Comparison of ENCODE assay signal across 9 cellular contexts in the genomic region with DNA sequence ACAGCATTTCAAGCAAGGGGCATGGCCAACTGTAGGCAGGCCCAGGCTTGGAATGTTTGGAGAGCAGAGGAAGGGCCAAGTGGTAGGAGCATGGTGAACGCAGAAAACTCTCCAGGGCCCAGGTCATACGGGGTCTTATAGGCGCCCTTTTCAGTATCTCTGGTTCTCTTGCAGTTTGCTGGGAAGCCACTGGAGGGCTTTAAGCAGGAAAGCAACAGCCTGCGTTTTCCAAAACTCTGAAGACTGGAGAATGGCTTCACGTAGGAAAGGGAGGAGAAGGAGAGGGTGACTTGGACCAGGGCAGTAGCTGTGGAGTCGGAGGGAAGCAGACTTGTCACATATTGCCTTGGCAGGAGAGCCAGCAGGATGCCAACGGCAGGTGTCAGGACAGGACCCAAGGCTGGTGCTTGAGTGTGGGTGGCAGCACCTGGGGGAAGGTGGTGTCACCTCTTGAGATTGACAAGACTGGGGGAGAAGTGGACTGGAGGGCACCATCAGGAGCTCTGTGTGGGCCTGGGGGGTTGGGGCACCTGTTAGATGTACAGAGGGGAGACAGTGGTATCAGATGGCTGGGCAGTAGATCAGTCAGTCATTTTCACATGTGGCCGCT. TPM values are rescaled to one million over a fixed set of nuclear protein-coding genes. Genes with fewer than 3 reads are reported as not detected.
A peak's percentile ranks its signal among the peaks of the same experiment; 100 is the strongest.
DNase-seq lines count a peak whose midpoint lies in the region; ATAC-seq and TF ChIP-seq lines count a peak whose summit lies in the region.
"Had no signal": no experiment of that assay in that cellular context is flagged by ENCODE, and none has a peak within 500 bp of the region (broad histone marks: within the 10 kb centered on the region; RNA-seq: fewer than 3 reads in every experiment).

No MANE protein-coding gene starts in this region.

- peaks cover 37 to 44% (median 39%) of the 10 kb centered on the region in 3 donors for H3K4me1 Mint-ChIP-seq in T-cell
- peaks cover 30 to 32% of the 10 kb centered on the region in 2 donors for H3K4me1 Mint-ChIP-seq in effector memory CD8-positive, alpha-beta T cell (ENCODE audit: low read depth in 2 of 2)

- peak; percentile 33 for TF ChIP-seq CTCF in GM12865 (IDR thresholded peaks at IDR 0.05; ENCODE audit: insufficient read depth, low read depth, low read length, missing control alignments)

- CTCF ChIA-PET in T-cell (lab: Charles Lee), result interaction anchor here in 1 of 2 donors (0.6 to 1.1 kb wide), 3 partner anchors 9 to 1320 kb away, joined by 3 to 4 read pairs (median 4); no protein-coding TSS in a partner anchor

- H3K36me3 Mint-ChIP-seq in T-cell, result no peaks in the 10 kb centered on the region
- peaks cover 6% of the 10 kb centered on the region for H3K36me3 Mint-ChIP-seq in effector memory CD8-positive, alpha-beta T cell (ENCODE audit: insufficient read depth)

- H3K4me3 ChIP-seq in GM12865 (ENCODE audit: low read depth, low read length), result no peak overlapping the region

- no peaks in the 10 kb centered on the region for H3K9me3 Mint-ChIP-seq in T-cell
- H3K9me3 Mint-ChIP-seq in effector memory CD8-positive, alpha-beta T cell, result no peaks in the 10 kb centered on the region

- H3K27ac Mint-ChIP-seq in T-cell, result peak overlapping the region in 1 of 2 donors; percentile 31
- no peak overlapping the region for H3K27ac Mint-ChIP-seq in effector memory CD8-positive, alpha-beta T cell

- peak in 3 of 4 experiments; percentile 30 to 55 (median 46) for ATAC-seq in T-cell (replicated peaks in 1 of 4)
- ATAC-seq in effector memory CD8-positive, alpha-beta T cell (replicated peaks), result no peak
- no peak for ATAC-seq in HG03378 (IDR thresholded peaks at IDR 0.05; ENCODE audit: unreplicated experiment)

- H3K4me3 Mint-ChIP-seq in T-cell, result peak overlapping the region in 1 of 3 donors; percentile 46
- H3K4me3 Mint-ChIP-seq in effector memory CD8-positive, alpha-beta T cell, result no peak overlapping the region

- POLR2A ChIA-PET in T-cell (lab: Charles Lee), result interaction anchor here in 1 of 2 donors (1.1 kb wide), 1 partner anchor 82 kb away, joined by 3 read pairs; no protein-coding TSS in a partner anchor

- H3K27me3 Mint-ChIP-seq in T-cell, result no peaks in the 10 kb centered on the region
- H3K27me3 Mint-ChIP-seq in effector memory CD8-positive, alpha-beta T cell, result no peaks in the 10 kb centered on the region

- DNase-seq in A172 (ENCODE audit: low spot score) (peak; percentile 10), GM12865 (ENCODE audit: low read depth) (no peak), T-cell (peak in 4 of 34 experiments; percentile 8 to 19 (median 10)), iris pigment epithelial cell (ENCODE audit: low read depth) (peak; percentile 19), NCI-H1930 (lab: John Stamatoyannopoulos, UW) (no peak), germinal center (ENCODE audit: low spot score) (no peak)
- no peak for DNase-seq in effector memory CD8-positive, alpha-beta T cell

RNA-seq across cellular contexts. Expression of gene TKTL1, which starts 21.9 kb away (rescaled TPM):
- total RNA-seq in A172 (2014; rRNA removed; shearing (Covaris generic)), result not detected in 2 replicates
- total RNA-seq in T-cell, result 1 to 10 TPM in 4 of 5 donors, under 1 TPM in 1; 0.60 to 5.5 (median 1.3) TPM

RNA-seq across cellular contexts. Expression of gene TEX28, which starts 22.6 kb away (rescaled TPM):
- total RNA-seq in A172 (2014; rRNA removed; shearing (Covaris generic)), result not detected in 2 replicates
- not detected for total RNA-seq in T-cell
- total RNA-seq: temporal lobe had no signal

RNA-seq across cellular contexts. Expression of gene FLNA, which starts 56.9 kb away (rescaled TPM):
- 2,064 and 2,561 TPM in 2 replicates for total RNA-seq in A172 (2014; rRNA removed; shearing (Covaris generic))
- 1,000 to 10,000 TPM in 4 of 5 donors, 100 to 1,000 TPM in 1; 893 to 1,483 (median 1,268) TPM for total RNA-seq in T-cell

Comparison
In these comparisons a context has a peak if more than half of its experiments do, and no peak if none do; other contexts are left out.
1. DNase-seq: peak in A172 (single experiment) and iris pigment epithelial cell (single experiment); none in GM12865 (single experiment), NCI-H1930 (0 of 2), germinal center (single experiment) and effector memory CD8-positive, alpha-beta T cell (0 of 3).
2. ATAC-seq: peak in T-cell (3 of 4); none in effector memory CD8-positive, alpha-beta T cell (single experiment) and HG03378 (single experiment).